Comparison of ENCODE assay signal across 19 cellular contexts in the genomic region with DNA sequence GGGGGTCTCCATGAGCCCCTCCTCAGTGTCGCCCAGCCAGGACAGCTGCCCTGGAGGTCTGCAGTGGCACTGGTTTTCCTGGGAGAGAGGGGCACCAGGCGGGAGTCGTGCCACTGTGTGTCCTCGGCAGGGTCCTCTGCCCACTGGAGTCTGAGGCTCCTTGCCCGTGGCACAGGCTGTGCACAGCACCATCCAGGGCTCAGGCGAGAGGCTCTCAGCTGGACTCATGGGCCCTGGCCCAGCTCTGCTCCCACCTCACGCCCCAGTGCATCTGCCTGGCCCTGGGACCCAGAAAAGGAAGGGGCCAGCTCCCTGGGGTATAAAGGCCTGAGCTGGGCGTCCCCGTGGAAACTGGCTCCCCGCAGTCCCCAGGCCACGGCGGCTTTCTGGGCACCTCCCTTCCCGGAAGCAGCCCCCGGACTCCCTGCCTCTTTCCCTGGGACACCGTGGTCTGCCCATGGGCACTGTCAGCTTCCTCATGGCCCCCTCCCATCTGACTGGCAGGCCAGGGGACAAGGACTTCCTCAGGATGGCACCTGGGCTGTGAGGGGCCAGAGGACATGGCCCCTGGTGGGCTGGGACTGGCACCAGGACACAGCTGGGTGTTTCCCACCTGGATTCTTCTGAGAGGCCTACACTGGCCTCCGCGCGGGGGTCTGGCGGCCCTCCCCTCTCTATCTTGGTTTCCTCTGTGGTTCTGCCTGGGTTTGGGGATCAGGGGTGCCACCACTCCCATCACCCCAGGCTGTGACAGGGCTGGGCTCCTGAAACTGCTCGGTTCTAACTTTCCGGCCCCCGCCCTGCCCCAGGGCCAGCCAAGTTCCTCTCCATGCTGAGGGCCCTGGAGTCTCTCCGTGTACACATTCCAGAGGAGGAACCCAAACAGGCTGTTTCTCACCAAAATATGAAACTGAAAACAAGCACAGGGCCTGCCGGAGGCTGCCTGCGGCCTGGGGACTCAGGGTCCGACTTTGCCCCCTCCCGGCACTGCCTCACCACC. TPM values are rescaled to one million over a fixed set of nuclear protein-coding genes. Genes with fewer than 3 reads are reported as not detected.
"Had no signal": no experiment of that assay in that cellular context is flagged by ENCODE, and none has a peak within 500 bp of the region (broad histone marks: within the 10 kb centered on the region; RNA-seq: fewer than 3 reads in every experiment).

No MANE protein-coding gene starts in this region.

- H3K9me3 ChIP-seq: esophagus squamous epithelium, gastrocnemius medialis, heart right ventricle, right atrium auricular region, transverse colon had no signal

- H3K4me2 ChIP-seq: neural progenitor cell had no signal

- H3K36me3 ChIP-seq: esophagus squamous epithelium, gastrocnemius medialis, heart right ventricle, neural progenitor cell, right atrium auricular region, transverse colon had no signal

- H3K4me3 ChIP-seq: esophagus squamous epithelium, gastrocnemius medialis, heart right ventricle, neural progenitor cell, right atrium auricular region, transverse colon had no signal

- H3K9ac ChIP-seq: neural progenitor cell had no signal

- H3K4me1 ChIP-seq: gastrocnemius medialis, neural progenitor cell had no signal

- ATAC-seq: gastrocnemius medialis; stimulated activated naive B cell treated with anti-CD40 and anti-IgM and Interleukin-4, amounts not matched to agents 10 μg/mL and 1 μg/mL and 100 μg/mL, for 72 hours had no signal

- H2AFZ ChIP-seq: neural progenitor cell had no signal

- H3K27me3 ChIP-seq: neural progenitor cell had no signal

- H3K27ac ChIP-seq: esophagus squamous epithelium, gastrocnemius medialis, heart right ventricle, neural progenitor cell, right atrium auricular region, VCaP had no signal

- DNase-seq: activated CD4-positive, alpha-beta memory T cell treated with anti-CD3 and anti-CD28 coated beads, Interleukin-2, amount 10 ng/mL, durations not matched to agents 7 days and 5 days; activated CD8-positive, alpha-beta memory T cell treated with anti-CD3 and anti-CD28 coated beads, Interleukin-2, amount 50 U/mL, for 4 hours; activated naive CD4-positive, alpha-beta T cell; activated T-cell treated with anti-CD3 and anti-CD28 coated beads, Interleukin-2, amount 50 U/mL, for 72 hours; esophagus squamous epithelium; gastrocnemius medialis; heart right ventricle; midbrain; stimulated activated naive B cell treated with anti-CD40 and anti-IgM and Interleukin-4, amounts not matched to agents 10 μg/mL and 1 μg/mL and 100 μg/mL, for 72 hours; T-helper 9 cell had no signal

RNA-seq across cellular contexts. Expression of a gene that starts 5.5 kb away (rescaled TPM):
- total RNA-seq: activated CD4-positive, alpha-beta memory T cell treated with anti-CD3 and anti-CD28 coated beads, Interleukin-2, amount 10 ng/mL, durations not matched to agents 7 days and 5 days; activated T-cell treated with anti-CD3 and anti-CD28 coated beads, Interleukin-2, amount 50 U/mL, for 72 hours; astrocyte; esophagus squamous epithelium; gastrocnemius medialis; heart right ventricle; liver; right atrium auricular region; subcutaneous adipose tissue; transverse colon had no signal
- polyA plus RNA-seq: heart right ventricle, keratinocyte, liver, small intestine had no signal
